Comparison of ENCODE assay signal across 1 cellular context in the genomic region with DNA sequence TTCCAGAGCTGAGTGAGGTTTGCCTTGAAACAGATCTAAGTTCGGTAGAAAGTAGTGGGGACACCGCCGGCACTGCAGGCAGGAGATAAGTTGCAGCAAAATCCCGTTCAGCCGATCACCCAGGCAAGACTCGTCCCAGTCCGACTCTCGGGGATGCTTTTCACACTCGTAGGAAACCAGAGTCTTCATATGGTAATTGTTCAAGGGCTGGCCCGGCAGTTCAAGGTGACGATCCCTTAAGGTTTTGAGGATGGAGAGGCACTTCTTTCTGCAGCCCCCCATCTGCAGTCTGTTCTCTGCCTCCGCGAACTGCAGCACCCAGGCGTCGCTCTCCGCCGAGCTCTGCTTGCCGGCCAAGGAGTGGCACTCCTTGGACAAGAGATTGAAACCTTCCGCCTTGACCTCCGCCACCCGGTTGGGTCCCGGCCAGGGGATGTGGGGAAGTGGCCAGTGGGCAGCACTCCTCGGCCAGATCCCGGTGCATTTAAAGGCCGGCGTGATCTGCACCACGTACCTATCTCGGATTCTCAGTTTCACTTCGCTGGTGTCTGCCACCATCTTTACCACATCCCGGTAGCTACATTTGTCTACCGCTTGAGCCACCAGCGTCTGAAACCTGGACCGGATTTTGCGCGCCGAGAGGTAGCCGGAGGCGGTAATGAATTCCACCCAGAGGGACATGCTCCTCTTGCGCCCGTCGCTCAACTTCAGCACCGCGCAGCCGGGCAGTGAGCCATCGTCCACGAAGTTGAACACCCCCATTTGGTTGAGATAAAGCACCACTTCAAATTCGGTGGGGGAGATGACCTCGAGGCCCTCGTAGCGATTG.
TF ChIP-seq lines count a peak whose summit lies in the region.

No MANE protein-coding gene starts in this region.

TF ChIP-seq in SK-N-SH treated with all-trans-retinoic acid at 6 μM for 48 hours, 23 proteins besides CTCF, POLR2A, EP300 and RAD21 (continued from another document):
- TF ChIP-seq ZNF565 (CRISPR knock-in tag; conservative IDR thresholded peaks at IDR 0.05; ENCODE audit: low read depth) (no peak), SNAI2 (CRISPR knock-in tag; IDR thresholded peaks at IDR 0.05) (no peak)
- TF ChIP-seq, protein P1, sequence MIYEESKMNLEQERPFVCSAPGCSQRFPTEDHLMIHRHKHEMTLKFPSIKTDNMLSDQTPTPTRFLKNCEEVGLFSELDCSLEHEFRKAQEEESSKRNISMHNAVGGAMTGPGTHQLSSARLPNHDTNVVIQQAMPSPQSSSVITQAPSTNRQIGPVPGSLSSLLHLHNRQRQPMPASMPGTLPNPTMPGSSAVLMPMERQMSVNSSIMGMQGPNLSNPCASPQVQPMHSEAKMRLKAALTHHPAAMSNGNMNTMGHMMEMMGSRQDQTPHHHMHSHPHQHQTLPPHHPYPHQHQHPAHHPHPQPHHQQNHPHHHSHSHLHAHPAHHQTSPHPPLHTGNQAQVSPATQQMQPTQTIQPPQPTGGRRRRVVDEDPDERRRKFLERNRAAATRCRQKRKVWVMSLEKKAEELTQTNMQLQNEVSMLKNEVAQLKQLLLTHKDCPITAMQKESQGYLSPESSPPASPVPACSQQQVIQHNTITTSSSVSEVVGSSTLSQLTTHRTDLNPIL (CRISPR knock-in tag; IDR thresholded peaks at IDR 0.05; ENCODE audit: low read depth): no peak
